ENCODE assay signal across 8 cellular contexts in genomic region chr4:105146286-105147219, GRCh38. TPM values are rescaled to one million over a fixed set of nuclear protein-coding genes. Genes with fewer than 3 reads are reported as not detected.
DNase-seq lines count a peak whose midpoint lies in the region; ATAC-seq and TF ChIP-seq lines count a peak whose summit lies in the region.

TET2 (plus strand) TSS chr4:105146876; CDS start chr4:105233943, 87,067 bp downstream.

- H3K4me3 ChIP-seq in BE2C (ENCODE audit: low read depth, low read length) = peak within 1 kb of the TSS; percentile 99

- no peaks in the 10 kb centered on the region for H3K4me1 ChIP-seq in BE2C

- H3K36me3 ChIP-seq in BE2C = no peaks in the 10 kb centered on the region

- H3K9me3 ChIP-seq in BE2C = no peaks in the 10 kb centered on the region

- no peak for TF ChIP-seq CTCF in BE2C (IDR thresholded peaks at IDR 0.05; ENCODE audit: low read depth, low read length)

- ATAC-seq in GM19324 (IDR thresholded peaks at IDR 0.05; ENCODE audit: low FRiP score, unreplicated experiment) = peak; percentile 91
- peak; percentile 88 for ATAC-seq in HG03457 (IDR thresholded peaks at IDR 0.05; ENCODE audit: unreplicated experiment)
- peak; percentile 86 for ATAC-seq in left lobe of liver

- no peaks in the 10 kb centered on the region for H3K27me3 ChIP-seq in BE2C

- peak; percentile 86 for DNase-seq in BE2C
- DNase-seq in NCI-H526 (lab: John Stamatoyannopoulos, UW) = peak; percentile 54 to 77
- peak; percentile 75 for DNase-seq in activated CD4-positive, alpha-beta T cell treated with anti-CD3 and anti-CD28 coated beads, Interleukin-2, amount 50 U/mL, for 1 hour
- DNase-seq in cortex of kidney (lab: John Stamatoyannopoulos, UW) = peak; percentile 51
- peak; percentile 78 for DNase-seq in left lobe of liver (ENCODE audit: low spot score)
- peak; percentile 85 for DNase-seq in stimulated activated CD4-positive, alpha-beta T cell treated with anti-CD3 and anti-CD28 coated beads, Interleukin-1b, Interleukin-23, amount 100 ng/mL, for 48 hours

RNA-seq across cellular contexts. Expression of gene TET2, which starts in this region (rescaled TPM):
- polyA plus RNA-seq in BE2C (2012; ENCODE audit: insufficient read depth, insufficient read length, low read depth) = 9.4 TPM
- 6.3 TPM for total RNA-seq in left lobe of liver

Comparison
In these comparisons a context has a peak if more than half of its experiments do, and no peak if none do; other contexts are left out.
1. Peak in every context shown above with its lines: DNase-seq, ATAC-seq and H3K4me3 ChIP-seq.